Comparison of ENCODE assay signal across 16 cellular contexts in genomic region chr1:204161609-204162497, GRCh38. TPM values are rescaled to one million over a fixed set of nuclear protein-coding genes. Genes with fewer than 3 reads are reported as not detected.
A peak's percentile ranks its signal among the peaks of the same experiment; 100 is the strongest.
DNase-seq lines count a peak whose midpoint lies in the region; ATAC-seq and TF ChIP-seq lines count a peak whose summit lies in the region.
"Had no signal": no experiment of that assay in that cellular context is flagged by ENCODE, and none has a peak within 500 bp of the region (broad histone marks: within the 10 kb centered on the region; RNA-seq: fewer than 3 reads in every experiment).

No MANE protein-coding gene starts in this region.

- no peaks in the 10 kb centered on the region for H3K9me3 ChIP-seq in right atrium auricular region
- H3K9me3 ChIP-seq: BE2C, esophagus squamous epithelium, HAP-1, psoas muscle had no signal

- no peaks in the 10 kb centered on the region for H3K36me3 Mint-ChIP-seq in glutamatergic neuron (ENCODE audit: unreplicated experiment)
- no peaks in the 10 kb centered on the region for H3K36me3 Mint-ChIP-seq in neural crest cell (ENCODE audit: low read depth)
- H3K36me3 Mint-ChIP-seq: naive B cell had no signal

- H3K27me3 ChIP-seq in right atrium auricular region, result no peaks in the 10 kb centered on the region
- H3K27me3 ChIP-seq: BE2C had no signal

- DNase-seq in Right ventricle myocardium inferior (ENCODE audit: missing footprints) (peak; percentile 45), Right ventricle myocardium superior (no peak), glutamatergic neuron (no peak), neural crest cell (ENCODE audit: low read depth, low spot score) (no peak), right atrium auricular region (ENCODE audit: low spot score) (no peak), GOT3 (lab: John Stamatoyannopoulos, UW) (no peak)
- DNase-seq: esophagus squamous epithelium had no signal

- no peak overlapping the region for H3K27ac ChIP-seq in right atrium auricular region
- H3K27ac ChIP-seq: esophagus squamous epithelium, psoas muscle had no signal

- H3K4me3 Mint-ChIP-seq in glutamatergic neuron (ENCODE audit: unreplicated experiment), result peak overlapping the region; percentile 23
- peak overlapping the region; percentile 58 for H3K4me3 Mint-ChIP-seq in neural crest cell
- H3K4me3 Mint-ChIP-seq: activated CD8-positive, alpha-beta T cell treated with anti-CD3 and anti-CD28 coated beads for 36 hours; naive B cell had no signal

- H3K4me1 Mint-ChIP-seq in glutamatergic neuron (ENCODE audit: low read depth, unreplicated experiment) (no peaks in the 10 kb centered on the region), neural crest cell (peaks cover 6% of the 10 kb centered on the region)
- H3K4me1 Mint-ChIP-seq: naive B cell had no signal

- intact Hi-C loops in Right ventricle myocardium inferior (cut with DNase I), result loop anchor here (1.0 to 2.0 kb wide), 3 partner anchors 45 to 237 kb away; no protein-coding TSS in a partner anchor
- intact Hi-C loops in Right ventricle myocardium superior (cut with DNase I), result loop anchor here (2.0 to 5.0 kb wide), 2 partner anchors 45 to 201 kb away; no protein-coding TSS in a partner anchor

- H3K4me3 ChIP-seq in right atrium auricular region, result no peak overlapping the region
- H3K4me3 ChIP-seq: esophagus squamous epithelium, HAP-1, K562, psoas muscle had no signal

- ATAC-seq in Right ventricle myocardium inferior, result no peak
- ATAC-seq in Right ventricle myocardium superior (ENCODE audit: poor library complexity), result no peak
- no peak for ATAC-seq in GM21526 (IDR thresholded peaks at IDR 0.05; ENCODE audit: low FRiP score, unreplicated experiment)

- H3K4me1 ChIP-seq in right atrium auricular region, result no peaks in the 10 kb centered on the region
- H3K4me1 ChIP-seq: BE2C, HAP-1, psoas muscle had no signal

- H3K27ac Mint-ChIP-seq in glutamatergic neuron (ENCODE audit: unreplicated experiment) (no peak overlapping the region), neural crest cell (ENCODE audit: unreplicated experiment) (peak overlapping the region; percentile 88)
- H3K27ac Mint-ChIP-seq: activated CD8-positive, alpha-beta T cell treated with anti-CD3 and anti-CD28 coated beads for 36 hours had no signal

- H3K9me3 Mint-ChIP-seq in glutamatergic neuron (ENCODE audit: unreplicated experiment) (no peaks in the 10 kb centered on the region), neural crest cell (no peaks in the 10 kb centered on the region)
- H3K9me3 Mint-ChIP-seq: activated CD8-positive, alpha-beta T cell treated with anti-CD3 and anti-CD28 coated beads for 36 hours had no signal

- no peak for TF ChIP-seq CTCF in glutamatergic neuron (IDR thresholded peaks at IDR 0.05; ENCODE audit: partially characterized antibody, unreplicated experiment)
- TF ChIP-seq CTCF in neural crest cell (conservative IDR thresholded peaks at IDR 0.05), result no peak
- no peak for TF ChIP-seq CTCF in right atrium auricular region (IDR thresholded peaks at IDR 0.05)

- peaks cover 7% of the 10 kb centered on the region for H3K27me3 Mint-ChIP-seq in glutamatergic neuron (ENCODE audit: unreplicated experiment)
- peaks cover 23% of the 10 kb centered on the region for H3K27me3 Mint-ChIP-seq in neural crest cell (ENCODE audit: low read depth)

- no peaks in the 10 kb centered on the region for H3K36me3 ChIP-seq in right atrium auricular region
- H3K36me3 ChIP-seq: BE2C, esophagus squamous epithelium, HAP-1 had no signal

RNA-seq across cellular contexts. Expression of gene REN, which starts 4.3 kb away (rescaled TPM):
- total RNA-seq in Right ventricle myocardium inferior (not detected), Right ventricle myocardium superior (not detected), glutamatergic neuron (ENCODE audit: unreplicated experiment) (not detected), neural crest cell (not detected in 2 replicates), right atrium auricular region (under 1 TPM in 1 of 2 donors, not detected in 1; 0.83 TPM)
- total RNA-seq: activated CD8-positive, alpha-beta T cell treated with anti-CD3 and anti-CD28 coated beads for 36 hours; G401; psoas muscle; temporal lobe had no signal

RNA-seq across cellular contexts. Expression of gene ETNK2, which starts 10.0 kb away (rescaled TPM):
- total RNA-seq in Right ventricle myocardium inferior (5.3 TPM), Right ventricle myocardium superior (5.2 TPM), glutamatergic neuron (ENCODE audit: unreplicated experiment) (5.0 TPM), neural crest cell (12.1 and 14.5 TPM in 2 replicates), right atrium auricular region (10 to 100 TPM in 1 of 2 donors, 1 to 10 TPM in 1; 5.6 to 17.5 TPM)

RNA-seq across cellular contexts. Expression of gene KISS1, which starts 34.4 kb away (rescaled TPM):
- not detected for total RNA-seq in Right ventricle myocardium inferior
- not detected for total RNA-seq in Right ventricle myocardium superior
- not detected for total RNA-seq in glutamatergic neuron (ENCODE audit: unreplicated experiment)
- not detected in 2 replicates for total RNA-seq in neural crest cell
- not detected for total RNA-seq in right atrium auricular region
- total RNA-seq: activated CD8-positive, alpha-beta T cell treated with anti-CD3 and anti-CD28 coated beads for 36 hours; esophagus squamous epithelium; G401; K562; psoas muscle; temporal lobe had no signal

RNA-seq across cellular contexts. Expression of gene GOLT1A, which starts 51.9 kb away (rescaled TPM):
- total RNA-seq in Right ventricle myocardium inferior (not detected), Right ventricle myocardium superior (not detected), glutamatergic neuron (ENCODE audit: unreplicated experiment) (not detected), neural crest cell (not detected in 2 replicates), right atrium auricular region (not detected)
- total RNA-seq: activated CD8-positive, alpha-beta T cell treated with anti-CD3 and anti-CD28 coated beads for 36 hours; G401; K562; psoas muscle had no signal
